ENCODE assay signal across 35 cellular contexts in genomic region chr4:178081931-178082330, GRCh38.
"Had no signal": no experiment of that assay in that cellular context is flagged by ENCODE, and none has a peak within 500 bp of the region (broad histone marks: within the 10 kb centered on the region; RNA-seq: fewer than 3 reads in every experiment).

No MANE protein-coding gene starts in this region.

- H3K27me3 Mint-ChIP-seq: activated B cell treated with CpG ODN at 0.5 μM for 24 hours; activated CD4-positive, alpha-beta memory T cell treated with anti-CD3 and anti-CD28 coated beads for 36 hours; activated CD4-positive, alpha-beta T cell treated with anti-CD3 and anti-CD28 coated beads, Interleukin-2, amount 10 ng/mL, durations not matched to agents 24 days and 14 days; activated CD8-positive, alpha-beta T cell treated with anti-CD3 and anti-CD28 coated beads for 36 hours; activated naive CD8-positive, alpha-beta T cell treated with anti-CD3 and anti-CD28 coated beads for 36 hours; activated T-helper 17 cell treated with anti-CD3 and anti-CD28 coated beads, Interleukin-2, amount 50 U/mL, for 72 hours had no signal

- DNase-seq: activated B cell treated with CpG ODN at 0.5 μM for 24 hours; activated CD4-positive, alpha-beta memory T cell treated with anti-CD3 and anti-CD28 coated beads for 36 hours; activated CD4-positive, alpha-beta T cell treated with anti-CD3 and anti-CD28 coated beads for 4 hours; activated CD4-positive, alpha-beta T cell treated with anti-CD3 and anti-CD28 coated beads, Interleukin-2, amount 10 ng/mL, durations not matched to agents 24 days and 14 days; activated CD4-positive, alpha-beta T cell treated with anti-CD3 and anti-CD28 coated beads, Interleukin-2, amount 50 U/mL, for 1 hour; activated CD4-positive, alpha-beta T cell treated with anti-CD3 and anti-CD28 coated beads, Interleukin-2, amount 50 U/mL, for 4 hours; activated CD4-positive, CD25-positive, alpha-beta regulatory T cell treated with anti-CD3 and anti-CD28 coated beads, Interleukin-2, amount 50 U/mL, for 72 hours; activated CD8-positive, alpha-beta memory T cell treated with anti-CD3 and anti-CD28 coated beads, Interleukin-2, amount 50 U/mL, for 4 hours; activated CD8-positive, alpha-beta T cell treated with anti-CD3 and anti-CD28 coated beads for 36 hours; activated effector memory CD4-positive, alpha-beta T cell treated with anti-CD3 and anti-CD28 coated beads, Interleukin-2, amount 50 U/mL, for 16 hours; activated gamma-delta T cell treated with Interleukin-2 at 50 U/mL for 16 hours; activated naive CD4-positive, alpha-beta T cell; activated naive CD4-positive, alpha-beta T cell treated with anti-CD3 and anti-CD28 coated beads for 36 hours; activated naive CD4-positive, alpha-beta T cell treated with anti-CD3 and anti-CD28 coated beads, Interleukin-2, amount 50 U/mL, for 16 hours; activated naive CD8-positive, alpha-beta T cell treated with anti-CD3 and anti-CD28 coated beads for 36 hours; activated T-cell treated with anti-CD3 and anti-CD28 coated beads for 4 hours; activated T-cell treated with anti-CD3 and anti-CD28 coated beads, Interleukin-2, amount 50 U/mL, for 1 hour; activated T-cell treated with anti-CD3 and anti-CD28 coated beads, Interleukin-2, amount 50 U/mL, for 4 hours; activated T-cell treated with anti-CD3 and anti-CD28 coated beads, Interleukin-2, amount 50 U/mL, for 72 hours; adrenal gland; amniotic stem cell; aorta; body of pancreas; brain microvascular endothelial cell; central memory CD4-positive, alpha-beta T cell; T-helper 1 cell; T-helper 2 cell; T-helper 9 cell had no signal

- H3K4me1 Mint-ChIP-seq: activated B cell treated with CpG ODN at 0.5 μM for 24 hours; activated CD4-positive, alpha-beta T cell treated with anti-CD3 and anti-CD28 coated beads, Interleukin-2, amount 10 ng/mL, durations not matched to agents 24 days and 14 days; activated naive CD8-positive, alpha-beta T cell treated with anti-CD3 and anti-CD28 coated beads for 36 hours; activated T-helper 17 cell treated with anti-CD3 and anti-CD28 coated beads, Interleukin-2, amount 50 U/mL, for 72 hours had no signal

- H3K27ac ChIP-seq: adrenal gland, body of pancreas, brain microvascular endothelial cell, breast epithelium, VCaP had no signal

- H3K36me3 Mint-ChIP-seq: activated CD4-positive, alpha-beta memory T cell treated with anti-CD3 and anti-CD28 coated beads for 36 hours; activated naive CD4-positive, alpha-beta T cell treated with anti-CD3 and anti-CD28 coated beads, Interleukin-2, amount 50 U/mL, for 72 hours; activated naive CD8-positive, alpha-beta T cell treated with anti-CD3 and anti-CD28 coated beads for 36 hours had no signal

- H3K36me3 ChIP-seq: adrenal gland, brain microvascular endothelial cell, breast epithelium had no signal

- H3K9me3 Mint-ChIP-seq: activated T-helper 1 cell treated with anti-CD3 and anti-CD28 coated beads, Interleukin-12 subunit alpha, Interleukin-12 subunit beta, Interleukin-2, Interleukin-4 antibody, amounts not matched to agents 30 ng/mL and 10 ng/mL and 1 ng/mL, durations not matched to agents 14 hours and 24 hours and 36 hours; activated T-helper 17 cell treated with anti-CD3 and anti-CD28 coated beads, Interleukin-2, amount 50 U/mL, for 72 hours; T-helper 1 cell treated with Interleukin-12 subunit alpha and Interleukin-12 subunit beta and Interleukin-4 antibody, amounts not matched to agents 30 μg/mL and 1 μg/mL, for 36 hours had no signal

- H3K27me3 ChIP-seq: adrenal gland, body of pancreas, brain microvascular endothelial cell, breast epithelium had no signal

- H3K4me3 ChIP-seq: adrenal gland, body of pancreas, breast epithelium had no signal

- H3K4me1 ChIP-seq: adrenal gland, body of pancreas, breast epithelium had no signal

- H3K9me3 ChIP-seq: adrenal gland, body of pancreas, breast epithelium had no signal

- H3K4me3 Mint-ChIP-seq: activated B cell treated with CpG ODN at 0.5 μM for 24 hours; activated CD4-positive, alpha-beta memory T cell treated with anti-CD3 and anti-CD28 coated beads for 36 hours; activated CD4-positive, alpha-beta T cell treated with anti-CD3 and anti-CD28 coated beads, Interleukin-2, amount 10 ng/mL, durations not matched to agents 24 days and 14 days; activated CD8-positive, alpha-beta T cell treated with anti-CD3 and anti-CD28 coated beads for 36 hours; activated naive CD4-positive, alpha-beta T cell treated with anti-CD3 and anti-CD28 coated beads for 36 hours; activated naive CD8-positive, alpha-beta T cell treated with anti-CD3 and anti-CD28 coated beads for 36 hours; activated T-cell treated with anti-CD3 and anti-CD28 coated beads, Interleukin-2, amount 50 U/mL, for 4 hours; activated T-cell treated with anti-CD3 and anti-CD28 coated beads, Interleukin-2, amount 50 U/mL, for 72 hours; activated T-helper 1 cell treated with anti-CD3 and anti-CD28 coated beads, Interleukin-12 subunit alpha, Interleukin-12 subunit beta, Interleukin-2, Interleukin-4 antibody, amounts not matched to agents 30 ng/mL and 10 ng/mL and 1 ng/mL, durations not matched to agents 14 hours and 24 hours and 36 hours; activated T-helper 17 cell treated with anti-CD3 and anti-CD28 coated beads, Interleukin-2, amount 50 U/mL, for 72 hours; T-helper 1 cell treated with Interleukin-12 subunit alpha and Interleukin-12 subunit beta and Interleukin-4 antibody, amounts not matched to agents 30 μg/mL and 1 μg/mL, for 36 hours; T-helper 2 cell treated with Interferon-gamma antibody and Interleukin-4, amounts not matched to agents 5 μg/mL and 100 μg/mL, for 36 hours had no signal

- H3K27ac Mint-ChIP-seq: activated B cell treated with CpG ODN at 0.5 μM for 24 hours; activated CD4-positive, alpha-beta memory T cell treated with anti-CD3 and anti-CD28 coated beads for 36 hours; activated CD4-positive, alpha-beta T cell treated with anti-CD3 and anti-CD28 coated beads, Interleukin-2, amount 10 ng/mL, durations not matched to agents 24 days and 14 days; activated CD8-positive, alpha-beta T cell treated with anti-CD3 and anti-CD28 coated beads for 36 hours; activated naive CD4-positive, alpha-beta T cell treated with anti-CD3 and anti-CD28 coated beads for 36 hours; activated naive CD4-positive, alpha-beta T cell treated with anti-CD3 and anti-CD28 coated beads, Interleukin-2, amount 50 U/mL, for 72 hours; activated naive CD8-positive, alpha-beta T cell treated with anti-CD3 and anti-CD28 coated beads for 36 hours; activated T-cell treated with anti-CD3 and anti-CD28 coated beads, Interleukin-2, amount 50 U/mL, for 72 hours; activated T-helper 1 cell treated with anti-CD3 and anti-CD28 coated beads, Interleukin-12 subunit alpha, Interleukin-12 subunit beta, Interleukin-2, Interleukin-4 antibody, amounts not matched to agents 30 ng/mL and 10 ng/mL and 1 ng/mL, durations not matched to agents 14 hours and 24 hours and 36 hours; activated T-helper 17 cell treated with anti-CD3 and anti-CD28 coated beads, Interleukin-2, amount 50 U/mL, for 72 hours; T-helper 1 cell treated with Interleukin-12 subunit alpha and Interleukin-12 subunit beta and Interleukin-4 antibody, amounts not matched to agents 30 μg/mL and 1 μg/mL, for 36 hours; T-helper 2 cell treated with Interferon-gamma antibody and Interleukin-4, amounts not matched to agents 5 μg/mL and 100 μg/mL, for 36 hours had no signal
